In genomic region chr3:33694944-33695343, GRCh38 we compare ENCODE assay signal across 20 cellular contexts.
"Had no signal": no experiment of that assay in that cellular context is flagged by ENCODE, and none has a peak within 500 bp of the region (broad histone marks: within the 10 kb centered on the region; RNA-seq: fewer than 3 reads in every experiment).

No MANE protein-coding gene starts in this region.

- H3K9me3 ChIP-seq: gastroesophageal sphincter, lower lobe of right lung, ovary, suprapubic skin, thyroid gland had no signal

- ATAC-seq: gastroesophageal sphincter; lower lobe of right lung; naive thymus-derived CD8-positive, alpha-beta T cell; right cardiac atrium; stimulated activated naive CD8-positive, alpha-beta T cell treated with anti-CD3 and anti-CD28 coated beads, Interleukin-15, Interleukin-2, amounts not matched to agents 100 U/mL and 50 U/mL, for 24 hours had no signal

- H3K4me1 ChIP-seq: esophagus squamous epithelium, gastroesophageal sphincter, lower lobe of right lung, neural progenitor cell, suprapubic skin, thyroid gland had no signal

- H3K27ac ChIP-seq: esophagus squamous epithelium, gastroesophageal sphincter, left ventricle myocardium inferior, lower lobe of right lung, neural progenitor cell, ovary, suprapubic skin, thyroid gland had no signal

- H3K4me3 Mint-ChIP-seq: immature natural killer cell; naive thymus-derived CD8-positive, alpha-beta T cell; neural progenitor cell; type B pancreatic cell had no signal

- H3K9me3 Mint-ChIP-seq: type B pancreatic cell had no signal

- H3K27ac Mint-ChIP-seq: neural progenitor cell, type B pancreatic cell had no signal

- H3K4me3 ChIP-seq: esophagus squamous epithelium, gastroesophageal sphincter, left ventricle myocardium inferior, lower lobe of right lung, neural progenitor cell, ovary, suprapubic skin, thyroid gland had no signal

- H3K36me3 ChIP-seq: left ventricle myocardium inferior, lower lobe of right lung, ovary, thyroid gland had no signal

- DNase-seq: effector memory CD4-positive, alpha-beta T cell; esophagus squamous epithelium; foreskin fibroblast; glutamatergic neuron; immature natural killer cell; left ventricle myocardium inferior; lower lobe of right lung; mesendoderm; naive thymus-derived CD8-positive, alpha-beta T cell; nucleus accumbens; ovary; right cardiac atrium; small intestine; stimulated activated CD4-positive, alpha-beta T cell treated with anti-CD3 and anti-CD28 coated beads, Interleukin-12 subunit alpha, Interleukin-12 subunit beta, amount 100 ng/mL, for 4 hours; stimulated activated naive CD8-positive, alpha-beta T cell treated with anti-CD3 and anti-CD28 coated beads, Interleukin-15, Interleukin-2, amounts not matched to agents 100 U/mL and 50 U/mL, for 24 hours; thyroid gland had no signal

- H3K4me1 Mint-ChIP-seq: neural progenitor cell had no signal

- H3K27me3 Mint-ChIP-seq: naive thymus-derived CD8-positive, alpha-beta T cell; type B pancreatic cell had no signal
